In the genomic region with DNA sequence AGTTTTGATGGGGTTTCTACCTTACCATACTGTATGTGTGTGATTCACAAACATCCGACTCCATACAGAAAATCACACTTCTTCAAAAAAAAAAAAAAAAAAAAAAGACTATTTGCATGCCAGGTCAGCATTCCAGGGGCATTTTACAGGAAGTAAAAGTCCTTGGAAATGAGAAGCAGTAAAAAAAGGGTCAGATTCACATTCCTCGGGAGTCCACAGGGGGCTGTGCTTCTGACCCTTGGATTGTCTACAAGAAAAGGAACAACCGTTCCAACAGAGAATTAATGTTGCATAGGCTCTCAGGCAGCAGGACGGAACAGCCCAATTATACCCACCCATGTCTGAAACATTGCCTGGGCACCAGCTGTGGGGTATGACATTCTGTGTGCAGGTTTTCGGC, we compare ENCODE assay signal across 22 cellular contexts.
DNase-seq lines count a peak whose midpoint lies in the region; ATAC-seq and TF ChIP-seq lines count a peak whose summit lies in the region.
"Had no signal": no experiment of that assay in that cellular context is flagged by ENCODE, and none has a peak within 500 bp of the region (broad histone marks: within the 10 kb centered on the region; RNA-seq: fewer than 3 reads in every experiment).

No MANE protein-coding gene starts in this region.

- CTCF ChIA-PET in AG04450 (lab: Charles Lee): no interaction called here

- H2BK15ac ChIP-seq in mesendoderm (replicated peaks; ENCODE audit: low read depth): no peak overlapping the region

- H3K27ac ChIP-seq in AG04450 (ENCODE audit: low read depth, low read length) (peak overlapping the region; percentile 12), mesendoderm (ENCODE audit: low read depth, low read length) (no peak overlapping the region), psoas muscle (no peak overlapping the region), esophagus squamous epithelium (no peak overlapping the region)
- H3K27ac ChIP-seq: BLaER1 treated with 17β-estradiol and CSF1 and Interleukin-3, amounts not matched to agents 10 nM and 100 nM; KMS-11; thyroid gland had no signal

- no peak for TF ChIP-seq POLR2A in esophagus squamous epithelium (IDR thresholded peaks at IDR 0.05)

- peaks cover 3% of the 10 kb centered on the region; the same call in 1 of the 2 replicates for H3K9me3 ChIP-seq in AG04450 (ENCODE audit: control insufficient read depth, insufficient read depth, low read length)
- H3K9me3 ChIP-seq in psoas muscle: no peaks in the 10 kb centered on the region
- no peaks in the 10 kb centered on the region for H3K9me3 ChIP-seq in esophagus squamous epithelium
- H3K9me3 ChIP-seq: thyroid gland had no signal

- H3K18ac ChIP-seq in mesendoderm (ENCODE audit: low read length): no peak overlapping the region

- no peak overlapping the region for H3K4me2 ChIP-seq in mesendoderm (ENCODE audit: low read length)
- H3K4me2 ChIP-seq: BLaER1 treated with 17β-estradiol and CSF1 and Interleukin-3, amounts not matched to agents 10 nM and 100 nM; KMS-11 had no signal

- H3K4ac ChIP-seq in mesendoderm (ENCODE audit: low read depth, low read length): no peak overlapping the region

- TF ChIP-seq CTCF in AG04450 (IDR thresholded peaks at IDR 0.05; ENCODE audit: low read depth, low read length) (no peak), choroid plexus epithelial cell (conservative IDR thresholded peaks at IDR 0.05; ENCODE audit: low read depth, low read length) (no peak), psoas muscle (IDR thresholded peaks at IDR 0.05) (no peak), esophagus squamous epithelium (IDR thresholded peaks at IDR 0.05) (no peak)

- no peak for ATAC-seq in psoas muscle
- ATAC-seq: activated CD4-positive, alpha-beta T cell treated with anti-CD3 and anti-CD28 coated beads for 36 hours; activated CD8-positive, alpha-beta T cell treated with anti-CD3 and anti-CD28 coated beads, Interleukin-2, amount 10 ng/mL, durations not matched to agents 7 days and 5 days; stimulated activated naive CD8-positive, alpha-beta T cell treated with anti-CD3 and anti-CD28 coated beads, Interleukin-15, amount 100 ng/mL, for 72 hours had no signal

- H3K4me1 ChIP-seq in mesendoderm (ENCODE audit: control insufficient read depth, low read depth, low read length) (peaks cover 16% of the 10 kb centered on the region), psoas muscle (no peaks in the 10 kb centered on the region), esophagus squamous epithelium (no peaks in the 10 kb centered on the region)
- H3K4me1 ChIP-seq: BLaER1 treated with 17β-estradiol and CSF1 and Interleukin-3, amounts not matched to agents 10 nM and 100 nM; thyroid gland had no signal

- no CpG with 5 or more reads among the region's 5 CpGs for WGBS in mesendoderm (ENCODE audit: extremely low coverage, insufficient coverage, low lambda C conversion rate)
- WGBS in psoas muscle, 3 donors: 23 to 31% (median 31%) methylated on average over 5 of the region's 5 CpGs
- WGBS in esophagus squamous epithelium, 2 donors: 74 to 79% methylated on average over 5 of the region's 5 CpGs

- POLR2A ChIA-PET in AG04450 (lab: Yijun Ruan, JAX): no interaction called here

- intact Hi-C loops in psoas muscle (cut with DNase I): no loop called here
- intact Hi-C loops in esophagus squamous epithelium (cut with DNase I): no loop called here

- H2BK5ac ChIP-seq in mesendoderm (ENCODE audit: low read length): no peak overlapping the region

- H3K56ac ChIP-seq in mesendoderm (ENCODE audit: low read length): no peak overlapping the region

- H4K5ac ChIP-seq in mesendoderm (ENCODE audit: low read length): no peak overlapping the region

- H4K8ac ChIP-seq in mesendoderm (ENCODE audit: low read depth, low read length): no peak overlapping the region

- DNase-seq in AG04450 (ENCODE audit: low read depth, low spot score) (no peak), ELR (ENCODE audit: low read depth) (peak; percentile 13), choroid plexus epithelial cell (ENCODE audit: low read depth) (peak; percentile 81), mesendoderm (peak; percentile 56), MV-4-11 (lab: John Stamatoyannopoulos, UW) (no peak), psoas muscle (no peak), esophagus squamous epithelium (lab: John Stamatoyannopoulos, UW) (no peak)
- no peak for DNase-seq in activated T-cell treated with anti-CD3 and anti-CD28 coated beads, Interleukin-2, amount 50 U/mL, for 1 hour
- DNase-seq: activated CD4-positive, alpha-beta T cell treated with anti-CD3 and anti-CD28 coated beads for 36 hours; activated CD8-positive, alpha-beta T cell treated with anti-CD3 and anti-CD28 coated beads, Interleukin-2, amount 10 ng/mL, durations not matched to agents 7 days and 5 days; activated gamma-delta T cell; GDM1; kidney glomerular epithelial cell; NCI-H1436; NCI-H2107; NCI-H446; NCI-H82; posterior cingulate gyrus; stimulated activated naive CD8-positive, alpha-beta T cell treated with anti-CD3 and anti-CD28 coated beads, Interleukin-15, amount 100 ng/mL, for 72 hours; thyroid gland had no signal

- H3K79me2 ChIP-seq in mesendoderm (ENCODE audit: control insufficient read depth, insufficient read depth, low read length): peaks cover 12% of the 10 kb centered on the region

- H2AK5ac ChIP-seq in mesendoderm (ENCODE audit: low read length): no peak overlapping the region

- no peak overlapping the region for H2BK120ac ChIP-seq in mesendoderm (ENCODE audit: low read depth, low read length)

- H3K4me3 ChIP-seq in AG04450 (ENCODE audit: low read depth, low read length) (no peak overlapping the region), choroid plexus epithelial cell (ENCODE audit: low read depth, low read length) (no peak overlapping the region), mesendoderm (ENCODE audit: low read length) (no peak overlapping the region), psoas muscle (no peak overlapping the region), esophagus squamous epithelium (no peak overlapping the region)
- H3K4me3 ChIP-seq: BLaER1 treated with 17β-estradiol and CSF1 and Interleukin-3, amounts not matched to agents 10 nM and 100 nM; thyroid gland had no signal

- H3K27me3 ChIP-seq in AG04450 (ENCODE audit: control insufficient read depth, insufficient read depth, low read length): no peaks in the 10 kb centered on the region
- H3K27me3 ChIP-seq in mesendoderm (ENCODE audit: insufficient read depth, low read length, poor library complexity): no peaks in the 10 kb centered on the region
- no peaks in the 10 kb centered on the region for H3K27me3 ChIP-seq in psoas muscle (ENCODE audit: insufficient read depth in 3 of 3, low read length in 2 of 3)
- H3K27me3 ChIP-seq in esophagus squamous epithelium: no peaks in the 10 kb centered on the region
- H3K27me3 ChIP-seq: BLaER1 treated with 17β-estradiol and CSF1 and Interleukin-3, amounts not matched to agents 10 nM and 100 nM; thyroid gland had no signal

- no peaks in the 10 kb centered on the region for H3K36me3 ChIP-seq in mesendoderm (ENCODE audit: control insufficient read depth, insufficient read depth, low read length)
- no peaks in the 10 kb centered on the region for H3K36me3 ChIP-seq in psoas muscle (ENCODE audit: insufficient read depth in 1 of 2, low read depth in 1 of 2)
- no peaks in the 10 kb centered on the region for H3K36me3 ChIP-seq in esophagus squamous epithelium
- H3K36me3 ChIP-seq: BLaER1 treated with 17β-estradiol and CSF1 and Interleukin-3, amounts not matched to agents 10 nM and 100 nM; thyroid gland had no signal

- H3K79me1 ChIP-seq in mesendoderm (ENCODE audit: low read length): peaks cover 17% of the 10 kb centered on the region

- H3K9ac ChIP-seq in mesendoderm (ENCODE audit: low read length): no peak overlapping the region
- H3K9ac ChIP-seq: BLaER1 treated with 17β-estradiol and CSF1 and Interleukin-3, amounts not matched to agents 10 nM and 100 nM; KMS-11 had no signal

- no peak overlapping the region for H3K23ac ChIP-seq in mesendoderm (ENCODE audit: low read length)

Comparison
In these comparisons a context has a peak if more than half of its experiments do, and no peak if none do; other contexts are left out.
1. DNase-seq: peak in ELR (single experiment), choroid plexus epithelial cell (single experiment) and mesendoderm (single experiment); none in AG04450 (single experiment), MV-4-11 (single experiment), psoas muscle (0 of 2), esophagus squamous epithelium (single experiment) and activated T-cell treated with anti-CD3 and anti-CD28 coated beads, Interleukin-2, amount 50 U/mL, for 1 hour (single experiment).